19 cellular contexts compared by ENCODE assay signal in genomic region chr11:69000391-69000790, GRCh38. TPM values are rescaled to one million over a fixed set of nuclear protein-coding genes. Genes with fewer than 3 reads are reported as not detected.
DNase-seq lines count a peak whose midpoint lies in the region; ATAC-seq and TF ChIP-seq lines count a peak whose summit lies in the region.
"Had no signal": no experiment of that assay in that cellular context is flagged by ENCODE, and none has a peak within 500 bp of the region (broad histone marks: within the 10 kb centered on the region; RNA-seq: fewer than 3 reads in every experiment).

No MANE protein-coding gene starts in this region.

- no peaks in the 10 kb centered on the region for H3K9me3 Mint-ChIP-seq in activated B cell treated with CpG ODN at 0.5 μM for 24 hours
- H3K9me3 Mint-ChIP-seq: activated T-helper 1 cell treated with anti-CD3 and anti-CD28 coated beads, Interleukin-12 subunit alpha, Interleukin-12 subunit beta, Interleukin-2, Interleukin-4 antibody, amounts not matched to agents 30 ng/mL and 10 ng/mL and 1 ng/mL, durations not matched to agents 14 hours and 24 hours and 36 hours; immature natural killer cell had no signal

- H3K4me3 ChIP-seq in ACC112 (ENCODE audit: low read depth, low read length) (no peak overlapping the region), skeletal muscle satellite cell (ENCODE audit: low read length) (no peak overlapping the region)
- H3K4me3 ChIP-seq: K562 had no signal

- ATAC-seq in activated B cell treated with CpG ODN at 0.5 μM for 24 hours (ENCODE audit: low read depth) (no peak), left lobe of liver (peak; percentile 7), GM21576 (IDR thresholded peaks at IDR 0.05; ENCODE audit: unreplicated experiment) (no peak)

- no peak overlapping the region for H2AFZ ChIP-seq in ACC112 (ENCODE audit: low read length, unreplicated experiment)

- peak overlapping the region; percentile 17 for H3K9ac ChIP-seq in skeletal muscle satellite cell (ENCODE audit: low read depth, low read length)

- peaks cover 13% of the 10 kb centered on the region for H3K27me3 Mint-ChIP-seq in activated B cell treated with CpG ODN at 0.5 μM for 24 hours

- H3K27ac ChIP-seq in ACC112 (ENCODE audit: low read depth, low read length) = peak overlapping the region; percentile 46; the same call in 1 of the 2 replicates

- no peaks in the 10 kb centered on the region for H3K9me3 ChIP-seq in skeletal muscle satellite cell (replicated peaks; ENCODE audit: low read length)

- H3K79me2 ChIP-seq in ACC112 (ENCODE audit: control insufficient read depth, insufficient read depth, low read length, unreplicated experiment) = no peaks in the 10 kb centered on the region

- H3K36me3 ChIP-seq in ACC112 (ENCODE audit: insufficient read depth, low read length) = no peaks in the 10 kb centered on the region
- H3K36me3 ChIP-seq in skeletal muscle satellite cell (ENCODE audit: insufficient read depth, low read length) = no peaks in the 10 kb centered on the region

- no peak for TF ChIP-seq CTCF in activated B cell treated with CpG ODN at 0.5 μM for 24 hours (IDR thresholded peaks at IDR 0.05)

- peak overlapping the region; percentile 37 for H3K27ac Mint-ChIP-seq in activated B cell treated with CpG ODN at 0.5 μM for 24 hours
- H3K27ac Mint-ChIP-seq: activated T-helper 1 cell treated with anti-CD3 and anti-CD28 coated beads, Interleukin-12 subunit alpha, Interleukin-12 subunit beta, Interleukin-2, Interleukin-4 antibody, amounts not matched to agents 30 ng/mL and 10 ng/mL and 1 ng/mL, durations not matched to agents 14 hours and 24 hours and 36 hours had no signal

- POLR2A ChIA-PET in activated B cell treated with CpG ODN at 0.5 μM for 24 hours (lab: Charles Lee) = no interaction called here

- CTCF ChIA-PET in activated B cell treated with CpG ODN at 0.5 μM for 24 hours (lab: Charles Lee) = no interaction called here

- no peaks in the 10 kb centered on the region for H3K4me1 Mint-ChIP-seq in activated B cell treated with CpG ODN at 0.5 μM for 24 hours

- H3K4me2 ChIP-seq in skeletal muscle satellite cell (ENCODE audit: low read length) = peak overlapping the region; percentile 42

- intact Hi-C loops in activated B cell treated with CpG ODN at 0.5 μM for 24 hours (cut with micrococcal nuclease) = no loop called here

- no peak overlapping the region for H3K4me3 Mint-ChIP-seq in activated B cell treated with CpG ODN at 0.5 μM for 24 hours
- H3K4me3 Mint-ChIP-seq: activated T-helper 1 cell treated with anti-CD3 and anti-CD28 coated beads, Interleukin-12 subunit alpha, Interleukin-12 subunit beta, Interleukin-2, Interleukin-4 antibody, amounts not matched to agents 30 ng/mL and 10 ng/mL and 1 ng/mL, durations not matched to agents 14 hours and 24 hours and 36 hours had no signal

- DNase-seq in activated B cell treated with CpG ODN at 0.5 μM for 24 hours = no peak
- peak; percentile 35 for DNase-seq in left lobe of liver (ENCODE audit: low spot score)
- no peak for DNase-seq in activated gamma-delta T cell (lab: John Stamatoyannopoulos, UW)
- no peak for DNase-seq in middle frontal gyrus (ENCODE audit: extremely low spot score, low spot score)
- DNase-seq in activated CD4-positive, alpha-beta T cell treated with anti-CD3 and anti-CD28 coated beads for 1 hour = no peak
- DNase-seq: activated CD4-positive, alpha-beta T cell treated with anti-CD3 and anti-CD28 coated beads, Interleukin-2, amount 50 U/mL, for 48 hours; effector memory CD4-positive, alpha-beta T cell; immature natural killer cell; NCI-H146; NCI-H526 treated with DMSO at 0.1 percent for 48 hours; T-helper 9 cell had no signal

- H3K27me3 ChIP-seq in ACC112 (ENCODE audit: insufficient read depth, low read length) = no peaks in the 10 kb centered on the region
- H3K27me3 ChIP-seq in skeletal muscle satellite cell (ENCODE audit: control insufficient read depth, insufficient read depth, low read length) = no peaks in the 10 kb centered on the region

- H3K4me1 ChIP-seq in ACC112 (ENCODE audit: control insufficient read depth, insufficient read depth, low read length, unreplicated experiment) (peaks cover 16% of the 10 kb centered on the region), skeletal muscle satellite cell (ENCODE audit: control insufficient read depth, insufficient read depth, low read length) (peaks cover 30% of the 10 kb centered on the region)

- H3K36me3 Mint-ChIP-seq in activated B cell treated with CpG ODN at 0.5 μM for 24 hours (ENCODE audit: low read depth) = no peaks in the 10 kb centered on the region
- H3K36me3 Mint-ChIP-seq: immature natural killer cell had no signal

RNA-seq across cellular contexts. Expression of gene MRGPRF, which starts 12.7 kb away (rescaled TPM):
- total RNA-seq in activated B cell treated with CpG ODN at 0.5 μM for 24 hours = not detected in 2 replicates
- total RNA-seq in left lobe of liver = 3.4 TPM
- total RNA-seq in skeletal muscle satellite cell (2012; rRNA removed) = 9.6 and 26.9 TPM in 2 replicates
- total RNA-seq: activated T-helper 1 cell treated with anti-CD3 and anti-CD28 coated beads, Interleukin-12 subunit alpha, Interleukin-12 subunit beta, Interleukin-2, Interleukin-4 antibody, amounts not matched to agents 30 ng/mL and 10 ng/mL and 1 ng/mL, durations not matched to agents 14 hours and 24 hours and 36 hours; K562; RPMI7951 had no signal

RNA-seq across cellular contexts. Expression of gene MRGPRD, which starts 19.6 kb away (rescaled TPM):
- total RNA-seq in activated B cell treated with CpG ODN at 0.5 μM for 24 hours = not detected in 2 replicates
- not detected for total RNA-seq in left lobe of liver
- total RNA-seq in skeletal muscle satellite cell (2012; rRNA removed) = not detected in 2 replicates
- total RNA-seq: activated T-helper 1 cell treated with anti-CD3 and anti-CD28 coated beads, Interleukin-12 subunit alpha, Interleukin-12 subunit beta, Interleukin-2, Interleukin-4 antibody, amounts not matched to agents 30 ng/mL and 10 ng/mL and 1 ng/mL, durations not matched to agents 14 hours and 24 hours and 36 hours; frontal cortex; H7; K562; RPMI7951 had no signal

RNA-seq across cellular contexts. Expression of gene TPCN2, which starts 48.3 kb away (rescaled TPM):
- total RNA-seq in activated B cell treated with CpG ODN at 0.5 μM for 24 hours (29.1 and 35.4 TPM in 2 replicates), left lobe of liver (35.0 TPM)
- 8.7 and 9.1 TPM in 2 replicates for total RNA-seq in skeletal muscle satellite cell (2012; rRNA removed)
